2 cellular contexts compared by ENCODE assay signal in genomic region chr16:30600215-30600614, GRCh38.
TF ChIP-seq lines count a peak whose summit lies in the region.

No MANE protein-coding gene starts in this region.

TF ChIP-seq in HEK293, 187 proteins besides CTCF, POLR2A, EP300 and RAD21:
- TF ChIP-seq OSR2 (tag by site-specific recombination; IDR thresholded peaks at IDR 0.05) = 0 out of 2 replicates have a peak, but pooled peaks have one; percentile 19
- no peak for TF ChIP-seq ZNF335 (tag by site-specific recombination; conservative IDR thresholded peaks at IDR 0.05)
- TF ChIP-seq IKZF3 (tag by site-specific recombination; IDR thresholded peaks at IDR 0.05) = 0 out of 2 replicates have a peak, but pooled peaks have one; percentile 14
- TF ChIP-seq ZNF211 (tag by site-specific recombination; IDR thresholded peaks at IDR 0.05; ENCODE audit: low read depth) = no peak
- TF ChIP-seq ZBTB17 (tag by site-specific recombination; IDR thresholded peaks at IDR 0.05) = peak; percentile 23; the same call in 1 of the 2 replicates
- peak; percentile 60 for TF ChIP-seq ZFHX2 (tag by site-specific recombination; conservative IDR thresholded peaks at IDR 0.05)
- no peak for TF ChIP-seq ZNF654 (tag by site-specific recombination; IDR thresholded peaks at IDR 0.05; ENCODE audit: low read depth)
- TF ChIP-seq SP7 (tag by site-specific recombination; IDR thresholded peaks at IDR 0.05) = peak; percentile 44; the same call in 1 of the 2 replicates
- no peak for TF ChIP-seq ZNF426 (tag by site-specific recombination; IDR thresholded peaks at IDR 0.05)
- peak; percentile 81; the same call in 1 of the 2 replicates for TF ChIP-seq EGR2 (tag by site-specific recombination; IDR thresholded peaks at IDR 0.05; ENCODE audit: low read depth)

TF ChIP-seq in K562, 482 proteins besides CTCF, POLR2A, EP300 and RAD21:
- TF ChIP-seq ZNF316 (IDR thresholded peaks at IDR 0.05) = peak; percentile 38; the same call in 1 of the 2 replicates
- TF ChIP-seq SAFB (IDR thresholded peaks at IDR 0.05; ENCODE audit: borderline replicate concordance, low read depth, low read length) = no peak
